ENCODE assay signal across 15 cellular contexts in the genomic region with DNA sequence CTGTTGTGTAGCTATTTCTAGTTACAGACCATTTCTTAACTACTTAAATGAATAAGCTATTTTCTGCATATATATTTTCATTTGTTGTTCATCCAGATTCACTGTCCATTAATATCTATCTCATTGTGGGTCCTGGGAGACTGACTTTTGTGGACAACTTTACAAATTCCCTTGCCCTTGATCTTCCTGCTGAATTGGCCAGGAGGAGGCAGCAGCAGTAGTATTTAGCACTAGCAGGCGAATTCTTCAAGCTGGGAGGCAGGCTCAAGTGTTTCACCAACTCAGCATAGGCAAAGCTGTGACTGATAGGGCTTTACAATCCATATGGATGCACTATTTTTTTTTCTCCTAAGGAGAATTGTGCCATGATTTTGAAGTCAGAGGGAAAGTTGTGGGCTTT.
DNase-seq lines count a peak whose midpoint lies in the region; ATAC-seq and TF ChIP-seq lines count a peak whose summit lies in the region.
"Had no signal": no experiment of that assay in that cellular context is flagged by ENCODE, and none has a peak within 500 bp of the region (broad histone marks: within the 10 kb centered on the region; RNA-seq: fewer than 3 reads in every experiment).

No MANE protein-coding gene starts in this region.

- no peak overlapping the region for H3K4me2 ChIP-seq in GM23338

- H3K27me3 ChIP-seq in GM23338 (ENCODE audit: insufficient read depth) (no peaks in the 10 kb centered on the region), BE2C (no peaks in the 10 kb centered on the region)
- H3K27me3 ChIP-seq: dorsolateral prefrontal cortex, gastrocnemius medialis, ovary, tibial artery had no signal

- H3K27ac Mint-ChIP-seq in GM23338, result no peak overlapping the region
- H3K27ac Mint-ChIP-seq in neural crest cell (ENCODE audit: unreplicated experiment), result no peak overlapping the region
- no peak overlapping the region for H3K27ac Mint-ChIP-seq in mesothelial cell of epicardium

- H3K9me2 ChIP-seq in GM23338 (ENCODE audit: insufficient read depth), result no peaks in the 10 kb centered on the region

- H3K9me3 Mint-ChIP-seq in GM23338 (no peaks in the 10 kb centered on the region; the same call in 2 of the 3 replicates), neural crest cell (no peaks in the 10 kb centered on the region), mesothelial cell of epicardium (no peaks in the 10 kb centered on the region)

- H3K4me3 Mint-ChIP-seq in GM23338 (no peak overlapping the region), neural crest cell (no peak overlapping the region), mesothelial cell of epicardium (no peak overlapping the region)

- H3K36me3 Mint-ChIP-seq in GM23338 (ENCODE audit: low read depth), result no peaks in the 10 kb centered on the region
- no peaks in the 10 kb centered on the region for H3K36me3 Mint-ChIP-seq in neural crest cell (ENCODE audit: low read depth)
- H3K36me3 Mint-ChIP-seq in mesothelial cell of epicardium, result no peaks in the 10 kb centered on the region

- H3K36me3 ChIP-seq in GM23338 (ENCODE audit: insufficient read depth), result no peaks in the 10 kb centered on the region
- no peaks in the 10 kb centered on the region for H3K36me3 ChIP-seq in BE2C
- H3K36me3 ChIP-seq: gastrocnemius medialis, ovary, tibial artery had no signal

- H3K79me2 ChIP-seq in GM23338 (replicated peaks; ENCODE audit: insufficient read depth), result no peaks in the 10 kb centered on the region

- TF ChIP-seq CTCF in GM23338 (conservative IDR thresholded peaks at IDR 0.05; ENCODE audit: low read depth in 2 of 2) (peak; percentile 67 to 82), epithelial cell of proximal tubule (conservative IDR thresholded peaks at IDR 0.05; ENCODE audit: low read depth, low read length) (peak; percentile 76), neural crest cell (conservative IDR thresholded peaks at IDR 0.05) (peak; percentile 61), mesothelial cell of epicardium (IDR thresholded peaks at IDR 0.05; ENCODE audit: unreplicated experiment) (no peak), BE2C (IDR thresholded peaks at IDR 0.05; ENCODE audit: low read depth, low read length) (no peak; the same call in 1 of the 2 replicates)

- ATAC-seq in GM23338, result peak; percentile 88
- ATAC-seq in GM21619 (IDR thresholded peaks at IDR 0.05; ENCODE audit: unreplicated experiment), result no peak
- ATAC-seq: gastrocnemius medialis, Right ventricle myocardium inferior had no signal

- no peaks in the 10 kb centered on the region for H3K27me3 Mint-ChIP-seq in GM23338 (ENCODE audit: insufficient read depth, low read depth, poor library complexity)
- H3K27me3 Mint-ChIP-seq in neural crest cell (ENCODE audit: low read depth), result no peaks in the 10 kb centered on the region
- peaks cover 3% of the 10 kb centered on the region for H3K27me3 Mint-ChIP-seq in mesothelial cell of epicardium (ENCODE audit: low read depth)

- H4K20me1 ChIP-seq in GM23338 (replicated peaks; ENCODE audit: insufficient read depth), result no peaks in the 10 kb centered on the region

- H3K4me1 Mint-ChIP-seq in GM23338, result no peaks in the 10 kb centered on the region
- no peaks in the 10 kb centered on the region for H3K4me1 Mint-ChIP-seq in neural crest cell
- no peaks in the 10 kb centered on the region for H3K4me1 Mint-ChIP-seq in mesothelial cell of epicardium

- no peaks in the 10 kb centered on the region for H3K4me1 ChIP-seq in GM23338 (ENCODE audit: insufficient read depth)
- no peaks in the 10 kb centered on the region for H3K4me1 ChIP-seq in BE2C
- H3K4me1 ChIP-seq: gastrocnemius medialis, tibial artery had no signal

- no peaks in the 10 kb centered on the region for H3K9me3 ChIP-seq in BE2C
- H3K9me3 ChIP-seq: gastrocnemius medialis, ovary, tibial artery had no signal

- DNase-seq in GM23338 (ENCODE audit: low spot score) (peak; percentile 76), NCI-H82 treated with DMSO at 0.1 percent for 48 hours (lab: John Stamatoyannopoulos, UW; ENCODE audit: unreplicated experiment) (peak; percentile 29), epithelial cell of proximal tubule (ENCODE audit: low read depth) (no peak), neural crest cell (ENCODE audit: low read depth, low spot score) (peak; percentile 1), mesothelial cell of epicardium (ENCODE audit: low spot score in 2 of 2, unreplicated experiment in 2 of 2) (no peak), BE2C (no peak)
- DNase-seq in activated CD4-positive, CD25-positive, alpha-beta regulatory T cell treated with anti-CD3 and anti-CD28 coated beads, Interleukin-2, amount 50 U/mL, for 72 hours, result no peak
- DNase-seq: COR-L47, dorsolateral prefrontal cortex, gastrocnemius medialis, ovary, tibial artery had no signal

- H3K4me3 ChIP-seq in GM23338, result no peak overlapping the region
- no peak overlapping the region for H3K4me3 ChIP-seq in epithelial cell of proximal tubule (ENCODE audit: low read depth, low read length)
- no peak overlapping the region for H3K4me3 ChIP-seq in BE2C (ENCODE audit: low read depth, low read length)
- H3K4me3 ChIP-seq: dorsolateral prefrontal cortex, gastrocnemius medialis, lung, ovary, tibial artery had no signal

- no peak overlapping the region for H3K27ac ChIP-seq in GM23338 (ENCODE audit: low read depth)
- H3K27ac ChIP-seq: dorsolateral prefrontal cortex, gastrocnemius medialis, ovary, tibial artery had no signal

- H2AFZ ChIP-seq in GM23338, result no peak overlapping the region

- H3F3A ChIP-seq in GM23338 (replicated peaks; ENCODE audit: low read depth), result no peaks in the 10 kb centered on the region

TF ChIP-seq in GM23338, 12 proteins besides CTCF, POLR2A, EP300 and RAD21:
- TF ChIP-seq ZNF114 (CRISPR knock-in tag; IDR thresholded peaks at IDR 0.05) (no peak), JUNB (IDR thresholded peaks at IDR 0.05; ENCODE audit: unreplicated experiment) (no peak), EZH2phosphoT487 (IDR thresholded peaks at IDR 0.05; ENCODE audit: unreplicated experiment) (no peak)

Comparison
In these comparisons a context has a peak if more than half of its experiments do, and no peak if none do; other contexts are left out.
1. DNase-seq: peak in GM23338 (single experiment), NCI-H82 treated with DMSO at 0.1 percent for 48 hours (single experiment) and neural crest cell (single experiment); none in epithelial cell of proximal tubule (single experiment), mesothelial cell of epicardium (0 of 2), activated CD4-positive, CD25-positive, alpha-beta regulatory T cell treated with anti-CD3 and anti-CD28 coated beads, Interleukin-2, amount 50 U/mL, for 72 hours (single experiment) and BE2C (single experiment).
2. CTCF ChIP-seq: peak in GM23338 (2 of 2), epithelial cell of proximal tubule (single experiment) and neural crest cell (single experiment); none in mesothelial cell of epicardium (single experiment) and BE2C (single experiment).